26 cellular contexts compared by ENCODE assay signal in genomic region chr15:61016087-61016486, GRCh38.
"Had no signal": no experiment of that assay in that cellular context is flagged by ENCODE, and none has a peak within 500 bp of the region (broad histone marks: within the 10 kb centered on the region; RNA-seq: fewer than 3 reads in every experiment).

No MANE protein-coding gene starts in this region.

- ATAC-seq: stimulated activated effector memory CD8-positive, alpha-beta T cell treated with anti-CD3 and anti-CD28 coated beads, Interleukin-12 subunit alpha, Interleukin-12 subunit beta, amount 100 ng/mL, for 72 hours; stimulated activated memory B cell treated with anti-CD40 and anti-IgM and Interleukin-4, amounts not matched to agents 10 μg/mL and 1 μg/mL and 100 μg/mL, for 72 hours; stimulated activated naive B cell treated with anti-CD40 and anti-IgM and Interleukin-4, amounts not matched to agents 10 μg/mL and 1 μg/mL and 100 μg/mL, for 72 hours; stimulated activated naive CD8-positive, alpha-beta T cell treated with anti-CD3 and anti-CD28 coated beads, Interleukin-15, amount 100 ng/mL, for 72 hours; stimulated activated naive CD8-positive, alpha-beta T cell treated with anti-CD3 and anti-CD28 coated beads, Interleukin-15, Interleukin-2, amounts not matched to agents 100 U/mL and 50 U/mL, for 24 hours; upper lobe of right lung had no signal

- H3K4me3 ChIP-seq: stomach, suprapubic skin, testis, thoracic aorta, thyroid gland, tibial artery, tibial nerve, transverse colon, upper lobe of left lung, upper lobe of right lung, uterus, vagina had no signal

- DNase-seq: stimulated activated CD4-positive, alpha-beta T cell treated with anti-CD3 and anti-CD28 coated beads, Interleukin-2, amount 100 ng/mL, for 48 hours; stimulated activated CD4-positive, alpha-beta T cell treated with anti-CD3 and anti-CD28 coated beads, Interleukin-4, amount 100 ng/mL, for 1 hour; stimulated activated CD4-positive, alpha-beta T cell treated with anti-CD3 and anti-CD28 coated beads, Interleukin-4, amount 100 ng/mL, for 24 hours; stimulated activated CD4-positive, alpha-beta T cell treated with anti-CD3 and anti-CD28 coated beads, Interleukin-4, amount 100 ng/mL, for 4 hours; stimulated activated CD8-positive, alpha-beta memory T cell treated with anti-CD3 and anti-CD28 coated beads, Interleukin-4, amount 100 ng/mL, for 48 hours; stimulated activated naive B cell treated with anti-CD40 and anti-IgM and Interleukin-4, amounts not matched to agents 10 μg/mL and 1 μg/mL and 100 μg/mL, for 72 hours; stimulated activated naive CD4-positive, alpha-beta T cell; stimulated activated naive CD4-positive, alpha-beta T cell treated with Interleukin-2 at 50 U/mL for 16 hours; stimulated activated naive CD8-positive, alpha-beta T cell treated with anti-CD3 and anti-CD28 coated beads, Interleukin-15, amount 100 ng/mL, for 72 hours; stimulated activated naive CD8-positive, alpha-beta T cell treated with anti-CD3 and anti-CD28 coated beads, Interleukin-15, Interleukin-2, amounts not matched to agents 100 U/mL and 50 U/mL, for 24 hours; stomach; substantia nigra; testis; thyroid gland; tibial artery; transverse colon; trophoblast cell; upper lobe of left lung; upper lobe of right lung; uterus had no signal

- H3K36me3 ChIP-seq: stomach, suprapubic skin, thoracic aorta, thyroid gland, tibial artery, tibial nerve, transverse colon, upper lobe of left lung, upper lobe of right lung, uterus, vagina had no signal

- H3K9me3 ChIP-seq: stomach, suprapubic skin, testis, thoracic aorta, thyroid gland, tibial artery, tibial nerve, transverse colon, upper lobe of left lung, upper lobe of right lung, uterus, vagina had no signal

- H3K27me3 ChIP-seq: stomach, suprapubic skin, testis, thyroid gland, tibial artery, tibial nerve, transverse colon, upper lobe of left lung, upper lobe of right lung, uterus, vagina had no signal

- H3K4me1 ChIP-seq: stomach, suprapubic skin, testis, tibial nerve, transverse colon, upper lobe of left lung, upper lobe of right lung, uterus, vagina had no signal

- H3K27ac ChIP-seq: stomach, suprapubic skin, testis, thoracic aorta, thyroid gland, tibial artery, tibial nerve, transverse colon, upper lobe of left lung, upper lobe of right lung, uterus, vagina had no signal
